Comparison of ENCODE assay signal across 20 cellular contexts in genomic region chr1:41580520-41581172, GRCh38.
DNase-seq lines count a peak whose midpoint lies in the region; ATAC-seq, FAIRE-seq and TF ChIP-seq lines count a peak whose summit lies in the region.
"Had no signal": no experiment of that assay in that cellular context is flagged by ENCODE, and none has a peak within 500 bp of the region (broad histone marks: within the 10 kb centered on the region; RNA-seq: fewer than 3 reads in every experiment).

No MANE protein-coding gene starts in this region.

- peaks cover 10% of the 10 kb centered on the region for H3K4me1 Mint-ChIP-seq in T-helper 2 cell treated with Interferon-gamma antibody and Interleukin-4, amounts not matched to agents 5 μg/mL and 100 μg/mL, for 36 hours (ENCODE audit: low read depth)
- H3K4me1 Mint-ChIP-seq in WTC11 = no peaks in the 10 kb centered on the region
- H3K4me1 Mint-ChIP-seq: brain had no signal

- H3K4me3 Mint-ChIP-seq in T-helper 2 cell treated with Interferon-gamma antibody and Interleukin-4, amounts not matched to agents 5 μg/mL and 100 μg/mL, for 36 hours = no peak overlapping the region
- H3K4me3 Mint-ChIP-seq in WTC11 = no peak overlapping the region
- H3K4me3 Mint-ChIP-seq: brain, HFFc6, nephron had no signal

- TF ChIP-seq CTCF in WTC11 (IDR thresholded peaks at IDR 0.05) = no peak

- H3K27ac Mint-ChIP-seq in T-helper 2 cell treated with Interferon-gamma antibody and Interleukin-4, amounts not matched to agents 5 μg/mL and 100 μg/mL, for 36 hours = peak overlapping the region; percentile 62
- peak overlapping the region; percentile 32; the same call in 1 of the 2 replicates for H3K27ac Mint-ChIP-seq in WTC11
- H3K27ac Mint-ChIP-seq: brain, nephron had no signal

- FAIRE-seq in GM19239 (lab: Jason Lieb, UNC) = no peak

- no peak for ATAC-seq in WTC11
- ATAC-seq: foreskin keratinocyte had no signal

- no peaks in the 10 kb centered on the region for H3K27me3 Mint-ChIP-seq in T-helper 2 cell treated with Interferon-gamma antibody and Interleukin-4, amounts not matched to agents 5 μg/mL and 100 μg/mL, for 36 hours (ENCODE audit: low read depth)
- no peaks in the 10 kb centered on the region for H3K27me3 Mint-ChIP-seq in WTC11 (ENCODE audit: low read depth)
- H3K27me3 Mint-ChIP-seq: brain had no signal

- H3K36me3 Mint-ChIP-seq in T-helper 2 cell treated with Interferon-gamma antibody and Interleukin-4, amounts not matched to agents 5 μg/mL and 100 μg/mL, for 36 hours (ENCODE audit: low read depth) = peaks cover 26% of the 10 kb centered on the region
- peaks cover 2% of the 10 kb centered on the region; the same call in 1 of the 2 replicates for H3K36me3 Mint-ChIP-seq in WTC11

- no peak for DNase-seq in T-helper 2 cell treated with Interferon-gamma antibody and Interleukin-4, amounts not matched to agents 5 μg/mL and 100 μg/mL, for 36 hours (ENCODE audit: low spot score)
- DNase-seq in T-helper 2 cell (no peak), CMK (ENCODE audit: low read depth) (peak; percentile 4), WTC11 (ENCODE audit: low spot score) (no peak), islet precursor cell (peak; percentile 37), NCI-H748 treated with DMSO at 0.1 percent for 48 hours (lab: John Stamatoyannopoulos, UW) (no peak), GM19239 (ENCODE audit: insufficient read length, low spot score) (no peak), SIG-M5 treated with dmso at 0.1 percent for 504 hours (lab: John Stamatoyannopoulos, UW; ENCODE audit: unreplicated experiment) (no peak)
- DNase-seq: 8988T; BE2C; cortex of kidney; DMS153; foreskin keratinocyte; HFFc6; NCI-H526 treated with DMSO at 0.1 percent for 48 hours; OCI-M1; SHP77 treated with DMSO at 0.1 percent for 48 hours; stimulated activated CD4-positive, alpha-beta T cell treated with anti-CD3 and anti-CD28 coated beads, Interleukin-2, amount 100 ng/mL, for 48 hours had no signal

- no peaks in the 10 kb centered on the region for H3K9me3 Mint-ChIP-seq in T-helper 2 cell treated with Interferon-gamma antibody and Interleukin-4, amounts not matched to agents 5 μg/mL and 100 μg/mL, for 36 hours
- peaks cover 4% of the 10 kb centered on the region for H3K9me3 Mint-ChIP-seq in WTC11
- H3K9me3 Mint-ChIP-seq: HFFc6, nephron had no signal

- POLR2A ChIA-PET in WTC11 (lab: Charles Lee) = no interaction called here

- CTCF ChIA-PET in WTC11 (lab: Charles Lee) = interaction anchor here (0.8 to 2.5 kb wide), 6 partner anchors 9 to 96 kb away, joined by 3 to 27 read pairs (median 4); partner anchors contain the start of gene EDN2

TF ChIP-seq in WTC11, 78 proteins besides CTCF, POLR2A, EP300 and RAD21:
- TF ChIP-seq ZNF219 (CRISPR knock-in tag; IDR thresholded peaks at IDR 0.05; ENCODE audit: borderline replicate concordance) = no peak

Comparison
In these comparisons a context has a peak if more than half of its experiments do, and no peak if none do; other contexts are left out.
1. DNase-seq: peak in CMK (single experiment) and islet precursor cell (single experiment); none in T-helper 2 cell treated with Interferon-gamma antibody and Interleukin-4, amounts not matched to agents 5 μg/mL and 100 μg/mL, for 36 hours (single experiment), T-helper 2 cell (0 of 5), WTC11 (single experiment), NCI-H748 treated with DMSO at 0.1 percent for 48 hours (single experiment), GM19239 (single experiment) and SIG-M5 treated with dmso at 0.1 percent for 504 hours (single experiment).